1 cellular context compared by ENCODE assay signal in the genomic region with DNA sequence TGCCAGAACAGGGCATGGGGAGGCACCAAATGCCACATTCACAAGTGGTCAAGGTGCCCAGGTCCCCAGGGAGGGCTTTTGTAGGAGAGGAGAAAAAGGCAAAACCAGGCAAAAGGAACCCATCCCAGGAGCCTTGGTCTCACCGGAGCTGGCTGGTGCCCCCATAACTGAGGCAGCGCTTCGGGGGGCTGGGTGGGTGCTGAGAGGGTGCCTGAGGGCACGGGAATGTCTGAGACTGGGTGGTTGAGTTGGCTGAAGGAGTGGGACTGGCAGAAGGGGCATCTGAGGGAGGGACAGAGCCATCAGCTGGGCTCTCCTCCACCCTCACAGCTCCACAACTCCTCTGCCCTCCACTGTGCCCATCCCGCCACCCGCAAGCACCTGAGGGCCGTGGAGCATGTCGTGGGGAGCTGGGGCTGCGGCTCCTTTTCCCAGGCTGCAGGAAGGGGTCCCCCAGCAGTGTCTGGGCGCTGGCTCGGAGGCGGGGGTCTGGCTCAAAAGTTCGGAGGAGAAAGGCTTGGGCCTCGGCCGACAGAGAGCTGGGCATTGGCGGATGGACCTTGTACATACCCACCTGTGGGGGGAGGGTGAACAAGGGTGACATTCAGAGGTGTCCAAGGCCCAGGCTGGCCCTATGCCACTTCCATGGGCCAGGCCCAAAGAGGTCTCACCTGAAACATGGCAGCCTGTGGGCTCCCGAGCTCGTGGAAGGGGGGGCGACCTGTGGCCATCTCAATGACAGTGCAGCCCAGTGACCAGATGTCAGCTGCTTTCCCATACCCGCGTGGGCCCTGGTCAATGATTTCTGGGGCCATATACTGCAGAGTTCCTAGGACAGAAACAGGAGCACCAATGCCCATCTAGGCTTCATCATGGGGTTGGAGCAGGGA.
TF ChIP-seq lines count a peak whose summit lies in the region.

No MANE protein-coding gene starts in this region.

TF ChIP-seq in HCT116, 20 proteins besides CTCF, POLR2A, EP300 and RAD21:
- TF ChIP-seq, protein P1, sequence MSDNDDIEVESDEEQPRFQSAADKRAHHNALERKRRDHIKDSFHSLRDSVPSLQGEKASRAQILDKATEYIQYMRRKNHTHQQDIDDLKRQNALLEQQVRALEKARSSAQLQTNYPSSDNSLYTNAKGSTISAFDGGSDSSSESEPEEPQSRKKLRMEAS (IDR thresholded peaks at IDR 0.05) = no peak
- TF ChIP-seq FOSL1 (IDR thresholded peaks at IDR 0.05; ENCODE audit: low read depth) (no peak), JUND (IDR thresholded peaks at IDR 0.05) (no peak), CEBPB (IDR thresholded peaks at IDR 0.05; ENCODE audit: low read depth) (no peak), ELF1 (IDR thresholded peaks at IDR 0.05; ENCODE audit: borderline replicate concordance, low read depth) (no peak), EZH2 (IDR thresholded peaks at IDR 0.05) (no peak), POLR2AphosphoS5 (IDR thresholded peaks at IDR 0.05; ENCODE audit: low read depth, low read length) (no peak), ZFX (IDR thresholded peaks at IDR 0.05) (no peak), SRF (IDR thresholded peaks at IDR 0.05; ENCODE audit: low read depth) (no peak), TCF7L2 (IDR thresholded peaks at IDR 0.05; ENCODE audit: borderline replicate concordance, extremely low read depth, insufficient read depth, insufficient read length) (no peak), YY1 (IDR thresholded peaks at IDR 0.05; ENCODE audit: extremely low read depth, insufficient replicate concordance, low read depth, low read length) (no peak), EGR1 (IDR thresholded peaks at IDR 0.05; ENCODE audit: low read depth) (no peak), SIN3A (IDR thresholded peaks at IDR 0.05; ENCODE audit: low read depth) (no peak), SP1 (IDR thresholded peaks at IDR 0.05; ENCODE audit: low read depth) (no peak)
- TF ChIP-seq, protein P2, sequence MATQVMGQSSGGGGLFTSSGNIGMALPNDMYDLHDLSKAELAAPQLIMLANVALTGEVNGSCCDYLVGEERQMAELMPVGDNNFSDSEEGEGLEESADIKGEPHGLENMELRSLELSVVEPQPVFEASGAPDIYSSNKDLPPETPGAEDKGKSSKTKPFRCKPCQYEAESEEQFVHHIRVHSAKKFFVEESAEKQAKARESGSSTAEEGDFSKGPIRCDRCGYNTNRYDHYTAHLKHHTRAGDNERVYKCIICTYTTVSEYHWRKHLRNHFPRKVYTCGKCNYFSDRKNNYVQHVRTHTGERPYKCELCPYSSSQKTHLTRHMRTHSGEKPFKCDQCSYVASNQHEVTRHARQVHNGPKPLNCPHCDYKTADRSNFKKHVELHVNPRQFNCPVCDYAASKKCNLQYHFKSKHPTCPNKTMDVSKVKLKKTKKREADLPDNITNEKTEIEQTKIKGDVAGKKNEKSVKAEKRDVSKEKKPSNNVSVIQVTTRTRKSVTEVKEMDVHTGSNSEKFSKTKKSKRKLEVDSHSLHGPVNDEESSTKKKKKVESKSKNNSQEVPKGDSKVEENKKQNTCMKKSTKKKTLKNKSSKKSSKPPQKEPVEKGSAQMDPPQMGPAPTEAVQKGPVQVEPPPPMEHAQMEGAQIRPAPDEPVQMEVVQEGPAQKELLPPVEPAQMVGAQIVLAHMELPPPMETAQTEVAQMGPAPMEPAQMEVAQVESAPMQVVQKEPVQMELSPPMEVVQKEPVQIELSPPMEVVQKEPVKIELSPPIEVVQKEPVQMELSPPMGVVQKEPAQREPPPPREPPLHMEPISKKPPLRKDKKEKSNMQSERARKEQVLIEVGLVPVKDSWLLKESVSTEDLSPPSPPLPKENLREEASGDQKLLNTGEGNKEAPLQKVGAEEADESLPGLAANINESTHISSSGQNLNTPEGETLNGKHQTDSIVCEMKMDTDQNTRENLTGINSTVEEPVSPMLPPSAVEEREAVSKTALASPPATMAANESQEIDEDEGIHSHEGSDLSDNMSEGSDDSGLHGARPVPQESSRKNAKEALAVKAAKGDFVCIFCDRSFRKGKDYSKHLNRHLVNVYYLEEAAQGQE (IDR thresholded peaks at IDR 0.05; ENCODE audit: low read depth) = no peak
- TF ChIP-seq, protein P3, sequence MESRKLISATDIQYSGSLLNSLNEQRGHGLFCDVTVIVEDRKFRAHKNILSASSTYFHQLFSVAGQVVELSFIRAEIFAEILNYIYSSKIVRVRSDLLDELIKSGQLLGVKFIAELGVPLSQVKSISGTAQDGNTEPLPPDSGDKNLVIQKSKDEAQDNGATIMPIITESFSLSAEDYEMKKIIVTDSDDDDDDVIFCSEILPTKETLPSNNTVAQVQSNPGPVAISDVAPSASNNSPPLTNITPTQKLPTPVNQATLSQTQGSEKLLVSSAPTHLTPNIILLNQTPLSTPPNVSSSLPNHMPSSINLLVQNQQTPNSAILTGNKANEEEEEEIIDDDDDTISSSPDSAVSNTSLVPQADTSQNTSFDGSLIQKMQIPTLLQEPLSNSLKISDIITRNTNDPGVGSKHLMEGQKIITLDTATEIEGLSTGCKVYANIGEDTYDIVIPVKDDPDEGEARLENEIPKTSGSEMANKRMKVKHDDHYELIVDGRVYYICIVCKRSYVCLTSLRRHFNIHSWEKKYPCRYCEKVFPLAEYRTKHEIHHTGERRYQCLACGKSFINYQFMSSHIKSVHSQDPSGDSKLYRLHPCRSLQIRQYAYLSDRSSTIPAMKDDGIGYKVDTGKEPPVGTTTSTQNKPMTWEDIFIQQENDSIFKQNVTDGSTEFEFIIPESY (IDR thresholded peaks at IDR 0.05; ENCODE audit: extremely low read depth, insufficient replicate concordance, low read length) = no peak
- TF ChIP-seq, protein P4, sequence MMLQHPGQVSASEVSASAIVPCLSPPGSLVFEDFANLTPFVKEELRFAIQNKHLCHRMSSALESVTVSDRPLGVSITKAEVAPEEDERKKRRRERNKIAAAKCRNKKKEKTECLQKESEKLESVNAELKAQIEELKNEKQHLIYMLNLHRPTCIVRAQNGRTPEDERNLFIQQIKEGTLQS (IDR thresholded peaks at IDR 0.05) = no peak
